9 cellular contexts compared by ENCODE assay signal in the genomic region with DNA sequence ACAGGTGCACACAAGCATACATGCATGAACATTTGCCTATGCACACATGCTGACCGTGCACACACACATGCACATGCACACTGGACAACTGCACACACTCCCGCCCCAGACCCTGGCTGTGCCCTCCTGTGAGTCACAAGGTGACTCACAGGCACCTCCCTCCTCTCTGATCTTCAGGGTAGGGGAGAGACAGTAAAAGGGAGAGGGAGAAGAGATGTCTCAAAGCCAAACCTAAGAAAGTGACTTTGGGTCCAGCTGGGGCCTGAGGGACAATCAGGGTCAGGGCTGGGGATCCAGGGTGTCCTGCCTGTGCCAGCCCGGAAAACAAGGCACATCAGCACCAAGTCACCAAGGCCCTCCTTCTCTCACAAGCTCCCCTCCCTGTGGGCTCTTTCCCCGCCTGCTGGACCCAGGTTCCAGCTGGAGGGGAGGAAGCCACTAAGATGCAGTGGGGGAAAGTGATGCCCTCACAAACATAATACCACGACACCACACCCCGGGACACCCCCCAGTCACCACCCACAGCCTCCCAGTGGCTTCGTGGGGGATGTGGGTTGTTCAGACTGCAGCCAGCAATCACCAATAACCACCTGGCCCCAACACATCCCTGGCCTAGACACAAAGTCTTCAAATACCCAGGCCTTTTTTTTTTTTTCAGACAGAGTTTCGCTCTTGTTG. TPM values are rescaled to one million over a fixed set of nuclear protein-coding genes. Genes with fewer than 3 reads are reported as not detected.
DNase-seq lines count a peak whose midpoint lies in the region; ATAC-seq and TF ChIP-seq lines count a peak whose summit lies in the region.
"Had no signal": no experiment of that assay in that cellular context is flagged by ENCODE, and none has a peak within 500 bp of the region (broad histone marks: within the 10 kb centered on the region; RNA-seq: fewer than 3 reads in every experiment).

No MANE protein-coding gene starts in this region.

- H3K14ac ChIP-seq in IMR-90 (replicated peaks; ENCODE audit: low read depth, low read length), result peak overlapping the region; percentile 77

- in situ Hi-C loops in IMR-90 (cut with MboI; ENCODE audit: low sequenced_read_pairs), result no loop called here

- H3K79me1 ChIP-seq in IMR-90 (ENCODE audit: low read depth in 1 of 2, low read length in 2 of 2), result no peaks in the 10 kb centered on the region

- H3K4me1 ChIP-seq in IMR-90 (ENCODE audit: control insufficient read depth, insufficient read depth, low read length), result peaks cover 14% of the 10 kb centered on the region
- H3K4me1 ChIP-seq in mesodermal cell (ENCODE audit: control insufficient read depth, insufficient read depth, low read length, poor library complexity, severe bottlenecking), result peaks cover 6% of the 10 kb centered on the region

- H3K27ac ChIP-seq in IMR-90 (ENCODE audit: insufficient read depth, low read length) (no peak overlapping the region), mesodermal cell (ENCODE audit: low read depth, low read length, severe bottlenecking) (peak overlapping the region; percentile 45)
- H3K27ac ChIP-seq: dorsolateral prefrontal cortex had no signal

- H2AK9ac ChIP-seq in IMR-90 (replicated peaks; ENCODE audit: low read depth, low read length, poor library complexity), result peak overlapping the region; percentile 96

- peak overlapping the region; percentile 90 for H2AK5ac ChIP-seq in IMR-90 (ENCODE audit: low read depth, low read length)

- no peaks in the 10 kb centered on the region for H3K36me3 ChIP-seq in IMR-90 (ENCODE audit: control insufficient read depth, insufficient read depth, low read length)
- no peaks in the 10 kb centered on the region for H3K36me3 ChIP-seq in mesodermal cell (ENCODE audit: control insufficient read depth, insufficient read depth, low read length)

- H4K20me1 ChIP-seq in IMR-90 (ENCODE audit: insufficient read depth, low read length), result no peaks in the 10 kb centered on the region

- H2AFZ ChIP-seq in IMR-90 (replicated peaks; ENCODE audit: low read length, poor library complexity), result peak overlapping the region; percentile 88

- dilution Hi-C loops in IMR-90 (cut with HindIII; ENCODE audit: low sequenced_read_pairs, unreplicated experiment), result no loop called here

- 0 out of 2 replicates have a peak overlapping the region, but pooled peaks have one; percentile 15 for H3K4me2 ChIP-seq in IMR-90 (ENCODE audit: low read depth, low read length)

- H3K4me3 ChIP-seq in IMR-90 (ENCODE audit: insufficient read depth, low read depth, low read length) (no peak overlapping the region), mesodermal cell (ENCODE audit: extremely low read depth, insufficient read depth, low read length, poor library complexity, severe bottlenecking) (no peak overlapping the region)
- H3K4me3 ChIP-seq: dorsolateral prefrontal cortex had no signal

- H2BK20ac ChIP-seq in IMR-90 (ENCODE audit: low read depth, low read length), result peak overlapping the region; percentile 93

- CTCF ChIA-PET in IMR-90 (lab: Yijun Ruan, JAX), result interaction anchor here (0.6 to 1.2 kb wide), 3 partner anchors 78 to 1312 kb away, joined by 3 to 6 read pairs (median 4); no protein-coding TSS in a partner anchor

- POLR2A ChIA-PET in IMR-90 (lab: Charles Lee; ENCODE audit: unreplicated experiment), result interaction anchor here (0.6 kb wide), 1 partner anchor 505 kb away, joined by 5 read pairs; no protein-coding TSS in a partner anchor

- ATAC-seq in IMR-90 (ENCODE audit: low read depth), result peak; percentile 96
- ATAC-seq in HG02938 (IDR thresholded peaks at IDR 0.05; ENCODE audit: unreplicated experiment), result no peak
- no peak for ATAC-seq in HG03196 (IDR thresholded peaks at IDR 0.05; ENCODE audit: unreplicated experiment)

- peak overlapping the region; percentile 52; the same call in 1 of the 2 replicates for H3K23ac ChIP-seq in IMR-90 (ENCODE audit: low read depth, low read length)

- peak overlapping the region; percentile 91 for H2BK120ac ChIP-seq in IMR-90 (ENCODE audit: low read depth, low read length)

- no CpG with 5 or more reads among the region's 8 CpGs for WGBS in IMR-90 (ENCODE audit: extremely low coverage in 2 of 2, insufficient read length in 1 of 2), 2 experiments
- WGBS in mesodermal cell (ENCODE audit: insufficient coverage in 2 of 2), 2 experiments, result 76 to 82% methylated on average over 2 to 4 of the region's 8 CpGs

- BruUV-seq in IMR-90 (replicated peaks; lab: Mats Ljungman, UMichigan), result no TSS peak

- 0 out of 2 replicates have a peak overlapping the region, but pooled peaks have one; percentile 11 for H3K9ac ChIP-seq in IMR-90 (ENCODE audit: low read depth, low read length)

- H2BK15ac ChIP-seq in IMR-90 (ENCODE audit: low read depth, low read length), result peak overlapping the region; percentile 75; the same call in 1 of the 3 replicates

- H4K5ac ChIP-seq in IMR-90 (ENCODE audit: low read depth, low read length), result no peak overlapping the region

- TF ChIP-seq RAD21 in IMR-90 (IDR thresholded peaks at IDR 0.05; ENCODE audit: low read length), result no peak

- H4K91ac ChIP-seq in IMR-90 (ENCODE audit: insufficient read depth, low read depth, low read length), result peak overlapping the region; percentile 83

- 0 out of 2 replicates have a peak overlapping the region, but pooled peaks have one; percentile 33 for H3K18ac ChIP-seq in IMR-90 (ENCODE audit: low read depth, low read length)

- H4K8ac ChIP-seq in IMR-90 (ENCODE audit: low read depth in 2 of 2, low read length in 2 of 2), result peak overlapping the region in 1 of 2 experiments; percentile 76; a peak in 2 of 4 replicates

- H3K4ac ChIP-seq in IMR-90 (ENCODE audit: low read depth, low read length), result peak overlapping the region; percentile 91

- DNase-seq in Daoy (ENCODE audit: low read depth) (peak; percentile 79), IMR-90 (peak; percentile 78), activated gamma-delta T cell treated with Interleukin-2 at 50 U/mL for 16 hours (peak; percentile 75), NCI-H748 treated with DMSO at 0.1 percent for 48 hours (lab: John Stamatoyannopoulos, UW) (no peak), HuH-7 (ENCODE audit: low spot score) (no peak)

- no peak for TF ChIP-seq POLR2A in IMR-90 (IDR thresholded peaks at IDR 0.05; ENCODE audit: low read depth, low read length)

- H3K56ac ChIP-seq in IMR-90 (ENCODE audit: extremely low read depth, insufficient read depth, low read length), result 0 out of 2 replicates have a peak overlapping the region, but pooled peaks have one; percentile 17

- intact Hi-C loops in IMR-90 (cut with micrococcal nuclease), result no loop called here

- no peak for TF ChIP-seq CTCF in IMR-90 (conservative IDR thresholded peaks at IDR 0.05; ENCODE audit: low read depth, low read length)

- H3K27me3 ChIP-seq in IMR-90 (ENCODE audit: control insufficient read depth, insufficient read depth, low read length), result no peaks in the 10 kb centered on the region; the same call in 1 of the 2 replicates
- H3K27me3 ChIP-seq: dorsolateral prefrontal cortex had no signal

- H3K9me3 ChIP-seq in IMR-90 (ENCODE audit: control insufficient read depth, insufficient read depth, low read length), result no peaks in the 10 kb centered on the region
- no peaks in the 10 kb centered on the region for H3K9me3 ChIP-seq in mesodermal cell (ENCODE audit: control insufficient read depth, low read length)

- H2BK5ac ChIP-seq in IMR-90 (ENCODE audit: low read depth, low read length, poor library complexity, severe bottlenecking), result peak overlapping the region; percentile 31

- H3K9me1 ChIP-seq in IMR-90 (ENCODE audit: insufficient read depth, low read length), result peaks cover 15% of the 10 kb centered on the region

TF ChIP-seq in IMR-90, 13 proteins besides CTCF, POLR2A, EP300 and RAD21 (continues in another document):
- TF ChIP-seq RFX5 (IDR thresholded peaks at IDR 0.05; ENCODE audit: low read depth, low read length) (no peak), CEBPB (IDR thresholded peaks at IDR 0.05; ENCODE audit: low read depth, low read length) (no peak), SMC3 (IDR thresholded peaks at IDR 0.05; ENCODE audit: low read depth, low read length) (no peak), MAZ (IDR thresholded peaks at IDR 0.05; ENCODE audit: borderline replicate concordance, low read depth, low read length) (peak; percentile 24; the same call in 1 of the 2 replicates), MXI1 (IDR thresholded peaks at IDR 0.05; ENCODE audit: borderline replicate concordance, low read depth, low read length) (no peak), CHD1 (IDR thresholded peaks at IDR 0.05; ENCODE audit: low read depth, low read length) (no peak), ELK1 (IDR thresholded peaks at IDR 0.05; ENCODE audit: borderline replicate concordance, low read depth, low read length) (no peak)
- TF ChIP-seq, protein P1, sequence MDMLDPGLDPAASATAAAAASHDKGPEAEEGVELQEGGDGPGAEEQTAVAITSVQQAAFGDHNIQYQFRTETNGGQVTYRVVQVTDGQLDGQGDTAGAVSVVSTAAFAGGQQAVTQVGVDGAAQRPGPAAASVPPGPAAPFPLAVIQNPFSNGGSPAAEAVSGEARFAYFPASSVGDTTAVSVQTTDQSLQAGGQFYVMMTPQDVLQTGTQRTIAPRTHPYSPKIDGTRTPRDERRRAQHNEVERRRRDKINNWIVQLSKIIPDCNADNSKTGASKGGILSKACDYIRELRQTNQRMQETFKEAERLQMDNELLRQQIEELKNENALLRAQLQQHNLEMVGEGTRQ (IDR thresholded peaks at IDR 0.05; ENCODE audit: low read depth, low read length), result no peak

RNA-seq across cellular contexts. Expression of gene PDGFB, which starts 39.3 kb away (rescaled TPM):
- 0.11 and 0.18 TPM in 2 replicates for total RNA-seq in Daoy (2014; rRNA removed; shearing (Covaris generic))
- not detected in 2 replicates for total RNA-seq in IMR-90 (2012; rRNA removed)
- polyA plus RNA-seq in IMR-90 (2012; rRNA removed), result 0.07 and 0.09 TPM in 2 replicates
- 0.09 and 0.10 TPM in 2 replicates for polyA plus RNA-seq in IMR-90 (2012; cell fraction: cytosol; rRNA removed)
- 0.06 and 0.09 TPM in 2 replicates for polyA plus RNA-seq in IMR-90 (2012; cell fraction: nucleus; rRNA removed; ENCODE audit: low replicate concordance)
- 25.4 TPM for polyA plus RNA-seq in mesodermal cell (2013, experiment 1 of 2)
- 17.3 TPM for polyA plus RNA-seq in mesodermal cell (2013, experiment 2 of 2)

RNA-seq across cellular contexts. Expression of gene CBX7, which starts 53.0 kb away (rescaled TPM):
- total RNA-seq in Daoy (2014; rRNA removed; shearing (Covaris generic)), result 0.24 and 0.63 TPM in 2 replicates
- total RNA-seq in IMR-90 (2012; rRNA removed), result 0.56 and 0.90 TPM in 2 replicates
- polyA plus RNA-seq in IMR-90 (2012; rRNA removed), result 3.4 and 3.6 TPM in 2 replicates
- 1.9 and 2.8 TPM in 2 replicates for polyA plus RNA-seq in IMR-90 (2012; cell fraction: cytosol; rRNA removed)
- polyA plus RNA-seq in IMR-90 (2012; cell fraction: nucleus; rRNA removed; ENCODE audit: low replicate concordance), result 13.5 and 15.7 TPM in 2 replicates
- 4.8 TPM for polyA plus RNA-seq in mesodermal cell (2013, experiment 1 of 2)
- polyA plus RNA-seq in mesodermal cell (2013, experiment 2 of 2), result 5.3 TPM

Comparison
In these comparisons a context has a peak if more than half of its experiments do, and no peak if none do; other contexts are left out.
1. DNase-seq: peak in Daoy (single experiment), IMR-90 (single experiment) and activated gamma-delta T cell treated with Interleukin-2 at 50 U/mL for 16 hours (single experiment); none in NCI-H748 treated with DMSO at 0.1 percent for 48 hours (single experiment) and HuH-7 (single experiment).